8 cellular contexts compared by ENCODE assay signal in the genomic region with DNA sequence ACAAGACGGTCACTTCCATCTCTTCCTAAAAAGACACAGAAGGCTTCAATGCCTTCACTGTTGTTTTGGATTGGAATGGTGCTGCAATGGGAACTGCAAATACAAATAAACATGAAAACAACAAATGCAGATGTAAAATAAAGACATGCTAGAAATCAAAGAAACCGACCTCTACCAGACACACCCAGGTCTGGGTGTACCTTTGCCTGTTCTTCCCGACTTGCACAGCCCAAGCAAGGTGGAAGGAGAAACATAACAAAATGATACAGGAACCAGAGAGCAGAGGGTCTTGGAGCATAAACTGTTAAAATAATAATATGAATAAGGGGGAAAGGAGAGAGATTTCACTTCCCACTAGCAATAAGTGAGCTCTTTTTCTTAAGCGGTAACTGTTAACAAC. TPM values are rescaled to one million over a fixed set of nuclear protein-coding genes. Genes with fewer than 3 reads are reported as not detected.
A peak's percentile ranks its signal among the peaks of the same experiment; 100 is the strongest.
DNase-seq lines count a peak whose midpoint lies in the region; ATAC-seq lines count a peak whose summit lies in the region.

No MANE protein-coding gene starts in this region.

- peaks cover 19% of the 10 kb centered on the region for H3K36me3 Mint-ChIP-seq in activated naive CD4-positive, alpha-beta T cell treated with anti-CD3 and anti-CD28 coated beads, Interleukin-2, amount 10 ng/mL, durations not matched to agents 7 days and 5 days
- peaks cover 14% of the 10 kb centered on the region for H3K36me3 Mint-ChIP-seq in activated T-helper 1 cell treated with anti-CD3 and anti-CD28 coated beads, Interleukin-12 subunit alpha, Interleukin-12 subunit beta, Interleukin-2, Interleukin-4 antibody, amounts not matched to agents 30 ng/mL and 10 ng/mL and 1 ng/mL, durations not matched to agents 14 hours and 24 hours and 36 hours (ENCODE audit: low read depth)

- no peaks in the 10 kb centered on the region for H3K27me3 Mint-ChIP-seq in activated naive CD4-positive, alpha-beta T cell treated with anti-CD3 and anti-CD28 coated beads, Interleukin-2, amount 10 ng/mL, durations not matched to agents 7 days and 5 days
- no peaks in the 10 kb centered on the region for H3K27me3 Mint-ChIP-seq in activated T-helper 1 cell treated with anti-CD3 and anti-CD28 coated beads, Interleukin-12 subunit alpha, Interleukin-12 subunit beta, Interleukin-2, Interleukin-4 antibody, amounts not matched to agents 30 ng/mL and 10 ng/mL and 1 ng/mL, durations not matched to agents 14 hours and 24 hours and 36 hours (ENCODE audit: insufficient read depth)

- H3K27ac Mint-ChIP-seq in activated naive CD4-positive, alpha-beta T cell treated with anti-CD3 and anti-CD28 coated beads, Interleukin-2, amount 10 ng/mL, durations not matched to agents 7 days and 5 days = peak overlapping the region; percentile 95
- peak overlapping the region; percentile 97 for H3K27ac Mint-ChIP-seq in activated T-helper 1 cell treated with anti-CD3 and anti-CD28 coated beads, Interleukin-12 subunit alpha, Interleukin-12 subunit beta, Interleukin-2, Interleukin-4 antibody, amounts not matched to agents 30 ng/mL and 10 ng/mL and 1 ng/mL, durations not matched to agents 14 hours and 24 hours and 36 hours

- CTCF ChIA-PET in activated naive CD4-positive, alpha-beta T cell treated with anti-CD3 and anti-CD28 coated beads, Interleukin-2, amount 10 ng/mL, durations not matched to agents 7 days and 5 days (lab: Charles Lee) = interaction anchor here (1.1 to 1.6 kb wide), 5 partner anchors 17 to 74 kb away, joined by 3 to 5 read pairs (median 4); partner anchors contain the start of gene RFFL

- H3K27ac ChIP-seq in substantia nigra (ENCODE audit: low read depth, low read length, poor library complexity, severe bottlenecking) = peak overlapping the region; percentile 80

- H3K4me3 Mint-ChIP-seq in activated naive CD4-positive, alpha-beta T cell treated with anti-CD3 and anti-CD28 coated beads, Interleukin-2, amount 10 ng/mL, durations not matched to agents 7 days and 5 days = peak overlapping the region; percentile 68
- peak overlapping the region; percentile 66 for H3K4me3 Mint-ChIP-seq in activated T-helper 1 cell treated with anti-CD3 and anti-CD28 coated beads, Interleukin-12 subunit alpha, Interleukin-12 subunit beta, Interleukin-2, Interleukin-4 antibody, amounts not matched to agents 30 ng/mL and 10 ng/mL and 1 ng/mL, durations not matched to agents 14 hours and 24 hours and 36 hours

- H3K4me1 Mint-ChIP-seq in activated naive CD4-positive, alpha-beta T cell treated with anti-CD3 and anti-CD28 coated beads, Interleukin-2, amount 10 ng/mL, durations not matched to agents 7 days and 5 days = peaks cover 50% of the 10 kb centered on the region
- peaks cover 44% of the 10 kb centered on the region for H3K4me1 Mint-ChIP-seq in activated T-helper 1 cell treated with anti-CD3 and anti-CD28 coated beads, Interleukin-12 subunit alpha, Interleukin-12 subunit beta, Interleukin-2, Interleukin-4 antibody, amounts not matched to agents 30 ng/mL and 10 ng/mL and 1 ng/mL, durations not matched to agents 14 hours and 24 hours and 36 hours (ENCODE audit: low read depth)

- intact Hi-C loops in activated T-helper 1 cell treated with anti-CD3 and anti-CD28 coated beads, Interleukin-12 subunit alpha, Interleukin-12 subunit beta, Interleukin-2, Interleukin-4 antibody, amounts not matched to agents 30 ng/mL and 10 ng/mL and 1 ng/mL, durations not matched to agents 14 hours and 24 hours and 36 hours (cut with micrococcal nuclease) = loop anchor here (1.0 kb wide), 5 partner anchors 17 to 73 kb away; partner anchors contain the start of genes RAD51D and RFFL
- intact Hi-C loops in left colon (cut with DNase I, micrococcal nuclease) = no loop called here

- ATAC-seq in left colon = peak; percentile 61
- no peak for ATAC-seq in GM19328 (IDR thresholded peaks at IDR 0.05; ENCODE audit: unreplicated experiment)

- DNase-seq in activated naive CD4-positive, alpha-beta T cell treated with anti-CD3 and anti-CD28 coated beads, Interleukin-2, amount 10 ng/mL, durations not matched to agents 7 days and 5 days = no peak
- DNase-seq in activated naive CD4-positive, alpha-beta T cell treated with anti-CD3 and anti-CD28 coated beads, Interleukin-2, amount 50 U/mL, for 16 hours = no peak
- DNase-seq in activated T-helper 1 cell treated with anti-CD3 and anti-CD28 coated beads, Interleukin-12 subunit alpha, Interleukin-12 subunit beta, Interleukin-2, Interleukin-4 antibody, amounts not matched to agents 30 ng/mL and 10 ng/mL and 1 ng/mL, durations not matched to agents 14 hours and 24 hours and 36 hours (ENCODE audit: low spot score) = no peak
- DNase-seq in left colon (no peak), substantia nigra (lab: John Stamatoyannopoulos, UW) (no peak), NCI-H128 (lab: John Stamatoyannopoulos, UW; ENCODE audit: unreplicated experiment) (no peak), NCI-H1105 (lab: John Stamatoyannopoulos, UW) (no peak)

- H3K9me3 Mint-ChIP-seq in activated naive CD4-positive, alpha-beta T cell treated with anti-CD3 and anti-CD28 coated beads, Interleukin-2, amount 10 ng/mL, durations not matched to agents 7 days and 5 days = no peaks in the 10 kb centered on the region
- H3K9me3 Mint-ChIP-seq in activated T-helper 1 cell treated with anti-CD3 and anti-CD28 coated beads, Interleukin-12 subunit alpha, Interleukin-12 subunit beta, Interleukin-2, Interleukin-4 antibody, amounts not matched to agents 30 ng/mL and 10 ng/mL and 1 ng/mL, durations not matched to agents 14 hours and 24 hours and 36 hours = no peaks in the 10 kb centered on the region

RNA-seq across cellular contexts. Expression of gene RFFL, which starts 17.3 kb away (rescaled TPM):
- total RNA-seq in activated T-helper 1 cell treated with anti-CD3 and anti-CD28 coated beads, Interleukin-12 subunit alpha, Interleukin-12 subunit beta, Interleukin-2, Interleukin-4 antibody, amounts not matched to agents 30 ng/mL and 10 ng/mL and 1 ng/mL, durations not matched to agents 14 hours and 24 hours and 36 hours = 28.1 and 28.2 TPM in 2 replicates
- total RNA-seq in left colon = 10 to 100 TPM; 53.4 to 60.8 TPM
